Comparison of ENCODE assay signal across 8 cellular contexts in genomic region chr17:39150795-39151679, GRCh38. TPM values are rescaled to one million over a fixed set of nuclear protein-coding genes. Genes with fewer than 3 reads are reported as not detected.
DNase-seq lines count a peak whose midpoint lies in the region; ATAC-seq and TF ChIP-seq lines count a peak whose summit lies in the region.

Gene PLXDC1, minus strand, starts transcription at chr17:39151637. Its CDS starts 200 bp downstream, at chr17:39151437.

- H3K9me2 ChIP-seq in GM23338 (ENCODE audit: insufficient read depth), result no peaks in the 10 kb centered on the region

- ATAC-seq in GM23338 (peak; percentile 8), Right ventricle myocardium superior (ENCODE audit: poor library complexity) (no peak), GM19328 (IDR thresholded peaks at IDR 0.05; ENCODE audit: unreplicated experiment) (no peak), esophagus mucosa (no peak)

- H3K27ac ChIP-seq in GM23338 (ENCODE audit: low read depth), result no peak within 1 kb of the TSS

- POLR2A ChIA-PET in activated CD4-positive, alpha-beta memory T cell treated with anti-CD3 and anti-CD28 coated beads for 36 hours (lab: Charles Lee), result interaction anchor here (0.7 kb wide), 1 partner anchor 168 kb away, joined by 3 read pairs; no protein-coding TSS in a partner anchor

- H3K27me3 ChIP-seq in GM23338 (ENCODE audit: insufficient read depth), result peaks cover 36% of the 10 kb centered on the region

- peaks cover 3% of the 10 kb centered on the region; the same call in 1 of the 2 replicates for H3K4me1 ChIP-seq in GM23338 (ENCODE audit: insufficient read depth)

- H3K9me3 Mint-ChIP-seq in GM23338, result peaks cover 13% of the 10 kb centered on the region
- no peaks in the 10 kb centered on the region for H3K9me3 Mint-ChIP-seq in activated CD4-positive, alpha-beta memory T cell treated with anti-CD3 and anti-CD28 coated beads for 36 hours

- H4K20me1 ChIP-seq in GM23338 (replicated peaks; ENCODE audit: insufficient read depth), result no peaks in the 10 kb centered on the region

- DNase-seq in GM23338 (ENCODE audit: low spot score), result no peak
- no peak for DNase-seq in activated CD4-positive, alpha-beta memory T cell treated with anti-CD3 and anti-CD28 coated beads for 36 hours
- no peak for DNase-seq in Right ventricle myocardium superior
- no peak for DNase-seq in retinal pigment epithelial cell (ENCODE audit: low read depth)
- no peak for DNase-seq in NCI-H187 treated with DMSO at 0.1 percent for 48 hours (lab: John Stamatoyannopoulos, UW)
- DNase-seq in AG08395 (ENCODE audit: low spot score), result no peak

- H3K36me3 Mint-ChIP-seq in GM23338 (ENCODE audit: low read depth), result peaks cover 9% of the 10 kb centered on the region
- peaks cover 10% of the 10 kb centered on the region for H3K36me3 Mint-ChIP-seq in activated CD4-positive, alpha-beta memory T cell treated with anti-CD3 and anti-CD28 coated beads for 36 hours

- no peaks in the 10 kb centered on the region for H3K36me3 ChIP-seq in GM23338 (ENCODE audit: insufficient read depth)

- intact Hi-C loops in activated CD4-positive, alpha-beta memory T cell treated with anti-CD3 and anti-CD28 coated beads for 36 hours (cut with micrococcal nuclease), result loop anchor here (5.0 kb wide), 5 partner anchors 46 to 449 kb away; partner anchors contain the start of genes CACNB1, FBXO47 and RPL23
- intact Hi-C loops in Right ventricle myocardium superior (cut with DNase I), result loop anchor here (5.0 kb wide), 2 partner anchors 84 to 169 kb away; no protein-coding TSS in a partner anchor

- peak within 1 kb of the TSS; percentile 84 for H3K4me2 ChIP-seq in GM23338

- TF ChIP-seq CTCF in GM23338 (conservative IDR thresholded peaks at IDR 0.05; ENCODE audit: low read depth in 2 of 2) (no peak), retinal pigment epithelial cell (conservative IDR thresholded peaks at IDR 0.05; ENCODE audit: low read depth, low read length) (no peak)

- peaks cover 14% of the 10 kb centered on the region for H3K4me1 Mint-ChIP-seq in GM23338
- peaks cover 30% of the 10 kb centered on the region for H3K4me1 Mint-ChIP-seq in activated CD4-positive, alpha-beta memory T cell treated with anti-CD3 and anti-CD28 coated beads for 36 hours (ENCODE audit: low read depth)

- H3K27ac Mint-ChIP-seq in GM23338, result no peak within 1 kb of the TSS
- H3K27ac Mint-ChIP-seq in activated CD4-positive, alpha-beta memory T cell treated with anti-CD3 and anti-CD28 coated beads for 36 hours, result peak within 1 kb of the TSS; percentile 35

- peak within 1 kb of the TSS; percentile 92 for H2AFZ ChIP-seq in GM23338

- peak within 1 kb of the TSS; percentile 97 for H3K4me3 Mint-ChIP-seq in GM23338
- H3K4me3 Mint-ChIP-seq in activated CD4-positive, alpha-beta memory T cell treated with anti-CD3 and anti-CD28 coated beads for 36 hours, result peak within 1 kb of the TSS; percentile 94

- H3K79me2 ChIP-seq in GM23338 (replicated peaks; ENCODE audit: insufficient read depth), result no peaks in the 10 kb centered on the region

- CTCF ChIA-PET in activated CD4-positive, alpha-beta memory T cell treated with anti-CD3 and anti-CD28 coated beads for 36 hours (lab: Charles Lee), result interaction anchor here (1.0 to 9.4 kb wide), 7 partner anchors 14 to 229 kb away, joined by 3 to 227 read pairs (median 15); partner anchors contain the start of gene ARL5C

- no peaks in the 10 kb centered on the region for H3F3A ChIP-seq in GM23338 (replicated peaks; ENCODE audit: low read depth)

- H3K4me3 ChIP-seq in GM23338 (peak within 1 kb of the TSS; percentile 90), retinal pigment epithelial cell (ENCODE audit: low read length) (peak within 1 kb of the TSS; percentile 96)

- peaks cover 56% of the 10 kb centered on the region for H3K27me3 Mint-ChIP-seq in GM23338 (ENCODE audit: insufficient read depth, low read depth, poor library complexity)
- peaks cover 8% of the 10 kb centered on the region for H3K27me3 Mint-ChIP-seq in activated CD4-positive, alpha-beta memory T cell treated with anti-CD3 and anti-CD28 coated beads for 36 hours

TF ChIP-seq in GM23338, 12 proteins besides CTCF, POLR2A, EP300 and RAD21 (continues in another document):
- TF ChIP-seq ZNF114 (CRISPR knock-in tag; IDR thresholded peaks at IDR 0.05) (no peak), EZH2phosphoT487 (IDR thresholded peaks at IDR 0.05; ENCODE audit: unreplicated experiment) (no peak), JUNB (IDR thresholded peaks at IDR 0.05; ENCODE audit: unreplicated experiment) (no peak), ZNF331 (CRISPR knock-in tag; IDR thresholded peaks at IDR 0.05; ENCODE audit: low read depth) (no peak), NANOG (IDR thresholded peaks at IDR 0.05; ENCODE audit: borderline replicate concordance) (no peak), POLR2AphosphoS5 (IDR thresholded peaks at IDR 0.05; ENCODE audit: low read depth) (no peak), REST (IDR thresholded peaks at IDR 0.05; ENCODE audit: unreplicated experiment) (no peak), ETS1 (IDR thresholded peaks at IDR 0.05) (no peak)

RNA-seq across cellular contexts. Expression of gene PLXDC1, which starts in this region (rescaled TPM):
- total RNA-seq in GM23338 (2014; rRNA removed; shearing (Covaris generic)), result 0.28 and 0.39 TPM in 2 replicates
- polyA plus RNA-seq in GM23338 (2016; fragmentation: Nextera tagmentation; extraction: Ambion mirVana), result 0.75 and 0.91 TPM in 2 replicates
- total RNA-seq in activated CD4-positive, alpha-beta memory T cell treated with anti-CD3 and anti-CD28 coated beads for 36 hours, result 1 to 10 TPM; 1.2 to 2.2 TPM
- total RNA-seq in Right ventricle myocardium superior (14.1 TPM), esophagus mucosa (3.1 TPM)

Comparison
In these comparisons a context has a peak if more than half of its experiments do, and no peak if none do; other contexts are left out.
1. Peak in ATAC-seq, H3K4me3 ChIP-seq and H3K4me2 ChIP-seq in GM23338; RNA of the gene not detected or under 1 TPM.